Comparison of ENCODE assay signal across 26 cellular contexts in genomic region chr21:30598802-30599201, GRCh38. TPM values are rescaled to one million over a fixed set of nuclear protein-coding genes. Genes with fewer than 3 reads are reported as not detected.
"Had no signal": no experiment of that assay in that cellular context is flagged by ENCODE, and none has a peak within 500 bp of the region (broad histone marks: within the 10 kb centered on the region; RNA-seq: fewer than 3 reads in every experiment).

TSS of gene KRTAP6-2 (minus strand) at chr21:30598902. CDS start at chr21:30598874, 28 bp downstream.

- H3K4me3 ChIP-seq: stomach, suprapubic skin, testis, thoracic aorta, thyroid gland, tibial artery, tibial nerve, transverse colon, upper lobe of left lung, upper lobe of right lung, uterus, vagina had no signal

- H3K4me1 ChIP-seq: stomach, suprapubic skin, testis, thyroid gland, tibial artery, tibial nerve, transverse colon, upper lobe of left lung, upper lobe of right lung, uterus, vagina had no signal

- H3K27me3 ChIP-seq: stomach, suprapubic skin, testis, thyroid gland, tibial artery, tibial nerve, transverse colon, upper lobe of left lung, upper lobe of right lung, uterus, vagina had no signal

- H3K9me3 ChIP-seq: suprapubic skin, testis, thoracic aorta, thyroid gland, tibial artery, tibial nerve, transverse colon, upper lobe of left lung, upper lobe of right lung, uterus, vagina had no signal

- H3K36me3 ChIP-seq: stomach, suprapubic skin, thoracic aorta, thyroid gland, tibial artery, tibial nerve, transverse colon, upper lobe of left lung, upper lobe of right lung, uterus, vagina had no signal

- DNase-seq: stimulated activated CD4-positive, alpha-beta T cell treated with anti-CD3 and anti-CD28 coated beads, Interleukin-2, amount 100 ng/mL, for 48 hours; stimulated activated CD4-positive, alpha-beta T cell treated with anti-CD3 and anti-CD28 coated beads, Interleukin-4, amount 100 ng/mL, for 1 hour; stimulated activated CD4-positive, alpha-beta T cell treated with anti-CD3 and anti-CD28 coated beads, Interleukin-4, amount 100 ng/mL, for 24 hours; stimulated activated CD4-positive, alpha-beta T cell treated with anti-CD3 and anti-CD28 coated beads, Interleukin-4, amount 100 ng/mL, for 4 hours; stimulated activated CD8-positive, alpha-beta memory T cell treated with anti-CD3 and anti-CD28 coated beads, Interleukin-4, amount 100 ng/mL, for 48 hours; stimulated activated naive B cell treated with anti-CD40 and anti-IgM and Interleukin-4, amounts not matched to agents 10 μg/mL and 1 μg/mL and 100 μg/mL, for 72 hours; stimulated activated naive CD4-positive, alpha-beta T cell; stimulated activated naive CD4-positive, alpha-beta T cell treated with Interleukin-2 at 50 U/mL for 16 hours; stimulated activated naive CD8-positive, alpha-beta T cell treated with anti-CD3 and anti-CD28 coated beads, Interleukin-15, amount 100 ng/mL, for 72 hours; stimulated activated naive CD8-positive, alpha-beta T cell treated with anti-CD3 and anti-CD28 coated beads, Interleukin-15, Interleukin-2, amounts not matched to agents 100 U/mL and 50 U/mL, for 24 hours; stomach; substantia nigra; testis; thyroid gland; tibial artery; transverse colon; trophoblast cell; upper lobe of left lung; upper lobe of right lung; uterus had no signal

- H3K27ac ChIP-seq: stomach, suprapubic skin, testis, thoracic aorta, thyroid gland, tibial artery, tibial nerve, transverse colon, upper lobe of left lung, upper lobe of right lung, uterus, vagina had no signal

RNA-seq across cellular contexts. Expression of gene KRTAP6-2, which starts in this region (rescaled TPM):
- polyA plus RNA-seq: stomach, thymus, urinary bladder had no signal
